In genomic region chr6:24922854-24923253, GRCh38 we compare ENCODE assay signal across 22 cellular contexts. TPM values are rescaled to one million over a fixed set of nuclear protein-coding genes. Genes with fewer than 3 reads are reported as not detected.
DNase-seq lines count a peak whose midpoint lies in the region; ATAC-seq and TF ChIP-seq lines count a peak whose summit lies in the region.
"Had no signal": no experiment of that assay in that cellular context is flagged by ENCODE, and none has a peak within 500 bp of the region (broad histone marks: within the 10 kb centered on the region; RNA-seq: fewer than 3 reads in every experiment).

No MANE protein-coding gene starts in this region.

- H3K27me3 ChIP-seq in PC-3 (ENCODE audit: low read length), result no peaks in the 10 kb centered on the region
- H3K27me3 ChIP-seq in esophagus muscularis mucosa, result no peaks in the 10 kb centered on the region
- H3K27me3 ChIP-seq: MG63, suprapubic skin had no signal

- BruUV-seq in PC-3 (replicated peaks; lab: Mats Ljungman, UMichigan) (no TSS peak), Calu3 (replicated peaks; lab: Mats Ljungman, UMichigan) (no TSS peak)

- H3K4me3 ChIP-seq in PC-3 (ENCODE audit: low read length) (no peak overlapping the region), esophagus muscularis mucosa (no peak overlapping the region)
- H3K4me3 ChIP-seq: GM23248, MG63, psoas muscle, suprapubic skin had no signal

- no peak overlapping the region for H3K9ac ChIP-seq in PC-3 (ENCODE audit: low read length)
- H3K9ac ChIP-seq: GM23248 had no signal

- no peak for TF ChIP-seq EP300 in esophagus muscularis mucosa (IDR thresholded peaks at IDR 0.05)

- intact Hi-C loops in PC-3 (cut with micrococcal nuclease) (no loop called here), esophagus muscularis mucosa (cut with DNase I) (no loop called here), Calu3 (cut with micrococcal nuclease; ENCODE audit: unreplicated experiment) (no loop called here)

- H3K27ac Mint-ChIP-seq in stimulated activated naive CD8-positive, alpha-beta T cell treated with anti-CD3 and anti-CD28 coated beads, Interleukin-15, Interleukin-2, amounts not matched to agents 100 ng/mL and 50 ng/mL, for 24 hours, result peak overlapping the region; percentile 97
- H3K27ac Mint-ChIP-seq in activated naive CD8-positive, alpha-beta T cell treated with anti-CD3 and anti-CD28 coated beads, Interleukin-2, amount 10 ng/mL, durations not matched to agents 7 days and 5 days, result peak overlapping the region; percentile 81
- H3K27ac Mint-ChIP-seq in HFFc6 (no peak overlapping the region), Calu3 (ENCODE audit: unreplicated experiment) (no peak overlapping the region)

- no peak overlapping the region for H2AFZ ChIP-seq in PC-3 (ENCODE audit: low read length)
- H2AFZ ChIP-seq: GM23248 had no signal

- 87% methylated on average over 2 of the region's 2 CpGs for WGBS in esophagus muscularis mucosa

- no peak for TF ChIP-seq POLR2A in esophagus muscularis mucosa (IDR thresholded peaks at IDR 0.05; ENCODE audit: low read depth)

- no peak for ATAC-seq in stimulated activated naive CD8-positive, alpha-beta T cell treated with anti-CD3 and anti-CD28 coated beads, Interleukin-15, Interleukin-2, amounts not matched to agents 100 U/mL and 50 U/mL, for 24 hours
- ATAC-seq in PC-3, result peak; percentile 39; the same call in 1 of the 2 replicates
- ATAC-seq in activated naive CD8-positive, alpha-beta T cell treated with anti-CD3 and anti-CD28 coated beads, Interleukin-2, amount 10 ng/mL, durations not matched to agents 7 days and 5 days (ENCODE audit: low read depth), result no peak
- ATAC-seq: psoas muscle had no signal

- H3K4me1 Mint-ChIP-seq in stimulated activated naive CD8-positive, alpha-beta T cell treated with anti-CD3 and anti-CD28 coated beads, Interleukin-15, Interleukin-2, amounts not matched to agents 100 ng/mL and 50 ng/mL, for 24 hours (ENCODE audit: low read depth), result peaks cover 98% of the 10 kb centered on the region
- H3K4me1 Mint-ChIP-seq in activated naive CD8-positive, alpha-beta T cell treated with anti-CD3 and anti-CD28 coated beads, Interleukin-2, amount 10 ng/mL, durations not matched to agents 7 days and 5 days, result peaks cover 71% of the 10 kb centered on the region
- H3K4me1 Mint-ChIP-seq in HFFc6 (ENCODE audit: low read depth) (peaks cover 18% of the 10 kb centered on the region), Calu3 (ENCODE audit: low read depth, unreplicated experiment) (peaks cover 8% of the 10 kb centered on the region)

- H3K4me1 ChIP-seq in PC-3 (ENCODE audit: insufficient read depth, low read length) (peaks cover 24% of the 10 kb centered on the region), esophagus muscularis mucosa (peaks cover 14 to 21% (median 18%) of the 10 kb centered on the region in 4 donors)
- H3K4me1 ChIP-seq: suprapubic skin had no signal

- peaks cover 4% of the 10 kb centered on the region for H3K27me3 Mint-ChIP-seq in stimulated activated naive CD8-positive, alpha-beta T cell treated with anti-CD3 and anti-CD28 coated beads, Interleukin-15, Interleukin-2, amounts not matched to agents 100 ng/mL and 50 ng/mL, for 24 hours
- no peaks in the 10 kb centered on the region for H3K27me3 Mint-ChIP-seq in activated naive CD8-positive, alpha-beta T cell treated with anti-CD3 and anti-CD28 coated beads, Interleukin-2, amount 10 ng/mL, durations not matched to agents 7 days and 5 days
- H3K27me3 Mint-ChIP-seq in HFFc6 (ENCODE audit: insufficient read depth) (peaks cover 4% of the 10 kb centered on the region; the same call in 1 of the 2 replicates), Calu3 (ENCODE audit: unreplicated experiment) (peaks cover 14% of the 10 kb centered on the region)

- H3K9me3 Mint-ChIP-seq in stimulated activated naive CD8-positive, alpha-beta T cell treated with anti-CD3 and anti-CD28 coated beads, Interleukin-15, Interleukin-2, amounts not matched to agents 100 ng/mL and 50 ng/mL, for 24 hours, result peaks cover 7% of the 10 kb centered on the region
- peaks cover 6% of the 10 kb centered on the region for H3K9me3 Mint-ChIP-seq in activated naive CD8-positive, alpha-beta T cell treated with anti-CD3 and anti-CD28 coated beads, Interleukin-2, amount 10 ng/mL, durations not matched to agents 7 days and 5 days
- H3K9me3 Mint-ChIP-seq in HFFc6 (no peaks in the 10 kb centered on the region), Calu3 (ENCODE audit: low read depth, unreplicated experiment) (peaks cover 5% of the 10 kb centered on the region)

- TF ChIP-seq CTCF in PC-3 (conservative IDR thresholded peaks at IDR 0.05; ENCODE audit: low read depth, low read length) (no peak), HFFc6 (IDR thresholded peaks at IDR 0.05) (no peak), esophagus muscularis mucosa (IDR thresholded peaks at IDR 0.05) (no peak), Calu3 (IDR thresholded peaks at IDR 0.05; ENCODE audit: unreplicated experiment) (no peak)

- H3K4me2 ChIP-seq in PC-3 (ENCODE audit: low read length), result no peak overlapping the region

- H3K36me3 ChIP-seq in PC-3 (ENCODE audit: low read depth, low read length) (no peaks in the 10 kb centered on the region), esophagus muscularis mucosa (no peaks in the 10 kb centered on the region)
- H3K36me3 ChIP-seq: MG63, suprapubic skin had no signal

- H3K4me3 Mint-ChIP-seq in stimulated activated naive CD8-positive, alpha-beta T cell treated with anti-CD3 and anti-CD28 coated beads, Interleukin-15, Interleukin-2, amounts not matched to agents 100 ng/mL and 50 ng/mL, for 24 hours, result peak overlapping the region; percentile 64
- H3K4me3 Mint-ChIP-seq in activated naive CD8-positive, alpha-beta T cell treated with anti-CD3 and anti-CD28 coated beads, Interleukin-2, amount 10 ng/mL, durations not matched to agents 7 days and 5 days, result peak overlapping the region; percentile 57
- no peak overlapping the region for H3K4me3 Mint-ChIP-seq in HFFc6
- H3K4me3 Mint-ChIP-seq in Calu3 (ENCODE audit: low read depth, unreplicated experiment), result no peak overlapping the region
- H3K4me3 Mint-ChIP-seq: neural crest cell had no signal

- H4K20me1 ChIP-seq in PC-3 (ENCODE audit: low read length), result no peaks in the 10 kb centered on the region

- POLR2A ChIA-PET in PC-3 (lab: Charles Lee; ENCODE audit: unreplicated experiment), result no interaction called here
- POLR2A ChIA-PET in activated naive CD8-positive, alpha-beta T cell treated with anti-CD3 and anti-CD28 coated beads, Interleukin-2, amount 10 ng/mL, durations not matched to agents 7 days and 5 days (lab: Charles Lee), result interaction anchor here (0.7 to 4.9 kb wide), 2 partner anchors 12 to 1350 kb away, joined by 9 to 50 read pairs; no protein-coding TSS in a partner anchor

- H3K27ac ChIP-seq in PC-3 (ENCODE audit: low read length) (no peak overlapping the region), esophagus muscularis mucosa (replicated peaks in 1 of 4) (no peak overlapping the region)
- H3K27ac ChIP-seq: epithelial cell of prostate, GM23248, psoas muscle, suprapubic skin had no signal

- no peaks in the 10 kb centered on the region for H3K79me2 ChIP-seq in PC-3 (ENCODE audit: low read length)

- H3K9me3 ChIP-seq in PC-3 (ENCODE audit: low read length) (no peaks in the 10 kb centered on the region), esophagus muscularis mucosa (no peaks in the 10 kb centered on the region)
- H3K9me3 ChIP-seq: MG63, psoas muscle, suprapubic skin had no signal

- CTCF ChIA-PET in PC-3 (lab: Charles Lee) (no interaction called here), Calu3 (lab: Charles Lee) (no interaction called here)

- peaks cover 7% of the 10 kb centered on the region for H3K36me3 Mint-ChIP-seq in stimulated activated naive CD8-positive, alpha-beta T cell treated with anti-CD3 and anti-CD28 coated beads, Interleukin-15, Interleukin-2, amounts not matched to agents 100 ng/mL and 50 ng/mL, for 24 hours (ENCODE audit: low read depth)
- peaks cover 23% of the 10 kb centered on the region for H3K36me3 Mint-ChIP-seq in activated naive CD8-positive, alpha-beta T cell treated with anti-CD3 and anti-CD28 coated beads, Interleukin-2, amount 10 ng/mL, durations not matched to agents 7 days and 5 days
- 0 out of 2 replicates have a peak, but pooled peaks cover 5% of the 10 kb centered on the region for H3K36me3 Mint-ChIP-seq in HFFc6 (ENCODE audit: low read depth)
- no peaks in the 10 kb centered on the region for H3K36me3 Mint-ChIP-seq in Calu3 (ENCODE audit: insufficient read depth, unreplicated experiment)

- no peak for DNase-seq in stimulated activated naive CD8-positive, alpha-beta T cell treated with anti-CD3 and anti-CD28 coated beads, Interleukin-15, Interleukin-2, amounts not matched to agents 100 U/mL and 50 U/mL, for 24 hours
- DNase-seq in PC-3, result no peak
- no peak for DNase-seq in activated naive CD8-positive, alpha-beta T cell treated with anti-CD3 and anti-CD28 coated beads, Interleukin-2, amount 10 ng/mL, durations not matched to agents 7 days and 5 days
- DNase-seq in DMS153 treated with DMSO at 0.1 percent for 48 hours (lab: John Stamatoyannopoulos, UW; ENCODE audit: unreplicated experiment), result no peak
- DNase-seq in HFFc6, result no peak
- no peak for DNase-seq in esophagus muscularis mucosa (ENCODE audit: extremely low spot score)
- DNase-seq in Calu3, result no peak
- DNase-seq: dermis blood vessel endothelial cell; foreskin melanocyte; GM23248; mesenchymal stem cell; MG63; NCI-H146; NCI-H446 treated with DMSO at 0.1 percent for 48 hours; psoas muscle; small intestine; stimulated activated CD4-positive, alpha-beta T cell treated with anti-CD3 and anti-CD28 coated beads, Interleukin-4, amount 100 ng/mL, for 1 hour; SW 1271 had no signal

- no peaks in the 10 kb centered on the region for H3K9me2 ChIP-seq in PC-3 (replicated peaks; ENCODE audit: low read length)

- no peaks in the 10 kb centered on the region for H3F3A ChIP-seq in PC-3 (ENCODE audit: low read length, unreplicated experiment)

RNA-seq across cellular contexts. Expression of gene RIPOR2, which starts 12.9 kb away (rescaled TPM):
- 0.44 and 0.52 TPM in 2 replicates for total RNA-seq in PC-3 (2014; rRNA removed)
- total RNA-seq in activated naive CD8-positive, alpha-beta T cell treated with anti-CD3 and anti-CD28 coated beads, Interleukin-2, amount 10 ng/mL, durations not matched to agents 7 days and 5 days, result 100 to 1,000 TPM; 181 to 195 TPM
- 10 to 100 TPM in 4 of 6 experiments, 1 to 10 TPM in 2; 9.1 to 20.7 (median 10.2) TPM for total RNA-seq in HFFc6 (2021; fragmentation: NEBNext Ultra II Directional; extraction: Animal tissue kit (Norgen Biotek cat#: 25700))
- total RNA-seq in esophagus muscularis mucosa, result 10 to 100 TPM in 1 of 4 donors, 1 to 10 TPM in 3; 2.6 to 14.4 (median 5.1) TPM
- 0.47 and 4.7 TPM in 2 replicates for total RNA-seq in Calu3 (2022)

Comparison
In these comparisons a context has a peak if more than half of its experiments do, and no peak if none do; other contexts are left out.
1. H3K27ac Mint-ChIP-seq: peak in stimulated activated naive CD8-positive, alpha-beta T cell treated with anti-CD3 and anti-CD28 coated beads, Interleukin-15, Interleukin-2, amounts not matched to agents 100 ng/mL and 50 ng/mL, for 24 hours (single experiment) and activated naive CD8-positive, alpha-beta T cell treated with anti-CD3 and anti-CD28 coated beads, Interleukin-2, amount 10 ng/mL, durations not matched to agents 7 days and 5 days (single experiment); none in HFFc6 (single experiment) and Calu3 (single experiment).
2. H3K4me3 Mint-ChIP-seq: peak in stimulated activated naive CD8-positive, alpha-beta T cell treated with anti-CD3 and anti-CD28 coated beads, Interleukin-15, Interleukin-2, amounts not matched to agents 100 ng/mL and 50 ng/mL, for 24 hours (single experiment) and activated naive CD8-positive, alpha-beta T cell treated with anti-CD3 and anti-CD28 coated beads, Interleukin-2, amount 10 ng/mL, durations not matched to agents 7 days and 5 days (single experiment); none in HFFc6 (single experiment) and Calu3 (single experiment).
3. RNA of gene RIPOR2, which starts 12.9 kb away (total RNA-seq): 181 to 195 TPM in activated naive CD8-positive, alpha-beta T cell treated with anti-CD3 and anti-CD28 coated beads, Interleukin-2, amount 10 ng/mL, durations not matched to agents 7 days and 5 days; 9.1 to 20.7 TPM in HFFc6, 2.6 to 14.4 TPM in esophagus muscularis mucosa, 0.47 to 4.7 TPM in Calu3 and 0.44 to 0.52 TPM in PC-3; every median in the first group is over 4 times any median in the second.